In genomic region chr12:58367041-58367440, GRCh38 we compare ENCODE assay signal across 13 cellular contexts.
"Had no signal": no experiment of that assay in that cellular context is flagged by ENCODE, and none has a peak within 500 bp of the region (broad histone marks: within the 10 kb centered on the region; RNA-seq: fewer than 3 reads in every experiment).

No MANE protein-coding gene starts in this region.

- H3K36me3 ChIP-seq: gastroesophageal sphincter, right atrium auricular region, upper lobe of left lung had no signal

- H3K27ac ChIP-seq: gastroesophageal sphincter, right atrium auricular region, testis, upper lobe of left lung had no signal

- H3K4me3 ChIP-seq: gastroesophageal sphincter, right atrium auricular region, testis, upper lobe of left lung had no signal

- H3K9me3 ChIP-seq: testis, upper lobe of left lung had no signal

- DNase-seq: activated CD4-positive, alpha-beta T cell treated with anti-CD3 and anti-CD28 coated beads, Interleukin-2, amount 10 ng/mL, durations not matched to agents 7 days and 5 days; activated naive CD4-positive, alpha-beta T cell; activated naive CD8-positive, alpha-beta T cell treated with anti-CD3 and anti-CD28 coated beads, Interleukin-2, amount 10 ng/mL, durations not matched to agents 7 days and 5 days; anterior cingulate cortex; dermis blood vessel endothelial cell; effector memory CD8-positive, alpha-beta T cell; stimulated activated naive CD8-positive, alpha-beta T cell treated with anti-CD3 and anti-CD28 coated beads, Interleukin-15, amount 100 ng/mL, for 72 hours; testis; upper lobe of left lung had no signal

- H3K27ac Mint-ChIP-seq: activated CD4-positive, alpha-beta T cell treated with anti-CD3 and anti-CD28 coated beads, Interleukin-2, amount 10 ng/mL, durations not matched to agents 7 days and 5 days; activated naive CD8-positive, alpha-beta T cell treated with anti-CD3 and anti-CD28 coated beads, Interleukin-2, amount 10 ng/mL, durations not matched to agents 7 days and 5 days; activated T-helper 1 cell treated with anti-CD3 and anti-CD28 coated beads, Interleukin-12 subunit alpha, Interleukin-12 subunit beta, Interleukin-2, Interleukin-4 antibody, amounts not matched to agents 30 ng/mL and 10 ng/mL and 1 ng/mL, durations not matched to agents 14 hours and 24 hours and 36 hours; effector memory CD8-positive, alpha-beta T cell; stimulated activated naive CD8-positive, alpha-beta T cell treated with anti-CD3 and anti-CD28 coated beads, Interleukin-15, amount 100 ng/mL, for 72 hours had no signal

- FAIRE-seq: islet of Langerhans had no signal

- H3K27me3 ChIP-seq: gastroesophageal sphincter, right atrium auricular region, testis, upper lobe of left lung had no signal

- H3K27me3 Mint-ChIP-seq: activated CD4-positive, alpha-beta T cell treated with anti-CD3 and anti-CD28 coated beads, Interleukin-2, amount 10 ng/mL, durations not matched to agents 7 days and 5 days had no signal

- H3K4me3 Mint-ChIP-seq: activated CD4-positive, alpha-beta T cell treated with anti-CD3 and anti-CD28 coated beads, Interleukin-2, amount 10 ng/mL, durations not matched to agents 7 days and 5 days; activated naive CD8-positive, alpha-beta T cell treated with anti-CD3 and anti-CD28 coated beads, Interleukin-2, amount 10 ng/mL, durations not matched to agents 7 days and 5 days; activated T-helper 1 cell treated with anti-CD3 and anti-CD28 coated beads, Interleukin-12 subunit alpha, Interleukin-12 subunit beta, Interleukin-2, Interleukin-4 antibody, amounts not matched to agents 30 ng/mL and 10 ng/mL and 1 ng/mL, durations not matched to agents 14 hours and 24 hours and 36 hours; effector memory CD8-positive, alpha-beta T cell; stimulated activated naive CD8-positive, alpha-beta T cell treated with anti-CD3 and anti-CD28 coated beads, Interleukin-15, amount 100 ng/mL, for 72 hours had no signal

- ATAC-seq: effector memory CD8-positive, alpha-beta T cell; gastroesophageal sphincter; stimulated activated naive CD8-positive, alpha-beta T cell treated with anti-CD3 and anti-CD28 coated beads, Interleukin-15, amount 100 ng/mL, for 72 hours had no signal

- H3K4me1 ChIP-seq: gastroesophageal sphincter, right atrium auricular region, testis, upper lobe of left lung had no signal

- H3K9me3 Mint-ChIP-seq: activated CD4-positive, alpha-beta T cell treated with anti-CD3 and anti-CD28 coated beads, Interleukin-2, amount 10 ng/mL, durations not matched to agents 7 days and 5 days; activated naive CD8-positive, alpha-beta T cell treated with anti-CD3 and anti-CD28 coated beads, Interleukin-2, amount 10 ng/mL, durations not matched to agents 7 days and 5 days; activated T-helper 1 cell treated with anti-CD3 and anti-CD28 coated beads, Interleukin-12 subunit alpha, Interleukin-12 subunit beta, Interleukin-2, Interleukin-4 antibody, amounts not matched to agents 30 ng/mL and 10 ng/mL and 1 ng/mL, durations not matched to agents 14 hours and 24 hours and 36 hours had no signal

- H3K4me1 Mint-ChIP-seq: activated CD4-positive, alpha-beta T cell treated with anti-CD3 and anti-CD28 coated beads, Interleukin-2, amount 10 ng/mL, durations not matched to agents 7 days and 5 days; activated naive CD8-positive, alpha-beta T cell treated with anti-CD3 and anti-CD28 coated beads, Interleukin-2, amount 10 ng/mL, durations not matched to agents 7 days and 5 days; stimulated activated naive CD8-positive, alpha-beta T cell treated with anti-CD3 and anti-CD28 coated beads, Interleukin-15, amount 100 ng/mL, for 72 hours had no signal

- H3K36me3 Mint-ChIP-seq: activated naive CD8-positive, alpha-beta T cell treated with anti-CD3 and anti-CD28 coated beads, Interleukin-2, amount 10 ng/mL, durations not matched to agents 7 days and 5 days had no signal
